ENCODE assay signal across 18 cellular contexts in genomic region chr22:32996276-32996675, GRCh38.
"Had no signal": no experiment of that assay in that cellular context is flagged by ENCODE, and none has a peak within 500 bp of the region (broad histone marks: within the 10 kb centered on the region; RNA-seq: fewer than 3 reads in every experiment).

No MANE protein-coding gene starts in this region.

- H3K36me3 Mint-ChIP-seq: activated naive CD4-positive, alpha-beta T cell treated with anti-CD3 and anti-CD28 coated beads, Interleukin-2, amount 10 ng/mL, durations not matched to agents 7 days and 5 days; stimulated activated naive B cell treated with anti-CD40 and anti-IgM and Interleukin-4, amounts not matched to agents 10 μg/mL and 1 μg/mL and 100 μg/mL, for 72 hours had no signal

- H3K4me3 ChIP-seq: ascending aorta, thyroid gland, uterus had no signal

- H3K27ac Mint-ChIP-seq: activated CD4-positive, alpha-beta T cell treated with anti-CD3 and anti-CD28 coated beads, Interleukin-2, amount 10 ng/mL, durations not matched to agents 7 days and 5 days; activated CD8-positive, alpha-beta T cell treated with anti-CD3 and anti-CD28 coated beads, Interleukin-2, amount 10 ng/mL, durations not matched to agents 7 days and 5 days; activated naive CD4-positive, alpha-beta T cell treated with anti-CD3 and anti-CD28 coated beads, Interleukin-2, amount 10 ng/mL, durations not matched to agents 7 days and 5 days; activated naive CD8-positive, alpha-beta T cell treated with anti-CD3 and anti-CD28 coated beads, Interleukin-2, amount 50 U/mL, for 24 hours; nephron; stimulated activated naive B cell treated with anti-CD40 and anti-IgM and Interleukin-4, amounts not matched to agents 10 μg/mL and 1 μg/mL and 100 μg/mL, for 72 hours had no signal

- H3K9me3 Mint-ChIP-seq: activated CD4-positive, alpha-beta T cell treated with anti-CD3 and anti-CD28 coated beads, Interleukin-2, amount 10 ng/mL, durations not matched to agents 7 days and 5 days; activated naive CD4-positive, alpha-beta T cell treated with anti-CD3 and anti-CD28 coated beads, Interleukin-2, amount 10 ng/mL, durations not matched to agents 7 days and 5 days; activated naive CD8-positive, alpha-beta T cell treated with anti-CD3 and anti-CD28 coated beads, Interleukin-2, amount 50 U/mL, for 24 hours; activated T-cell treated with anti-CD3 and anti-CD28 coated beads, Interleukin-2, amount 50 U/mL, for 4 hours; nephron; stimulated activated naive B cell treated with anti-CD40 and anti-IgM and Interleukin-4, amounts not matched to agents 10 μg/mL and 1 μg/mL and 100 μg/mL, for 72 hours had no signal

- DNase-seq: activated CD4-positive, alpha-beta T cell treated with anti-CD3 and anti-CD28 coated beads, Interleukin-2, amount 10 ng/mL, durations not matched to agents 7 days and 5 days; activated CD8-positive, alpha-beta T cell treated with anti-CD3 and anti-CD28 coated beads, Interleukin-2, amount 10 ng/mL, durations not matched to agents 7 days and 5 days; activated naive CD4-positive, alpha-beta T cell treated with anti-CD3 and anti-CD28 coated beads, Interleukin-2, amount 10 ng/mL, durations not matched to agents 7 days and 5 days; activated naive CD8-positive, alpha-beta T cell treated with anti-CD3 and anti-CD28 coated beads, Interleukin-2, amount 50 U/mL, for 24 hours; activated T-cell treated with anti-CD3 and anti-CD28 coated beads, Interleukin-2, amount 50 U/mL, for 4 hours; dermis blood vessel endothelial cell; effector memory CD4-positive, alpha-beta T cell; midbrain; posterior cingulate gyrus; stimulated activated naive B cell treated with anti-CD40 and anti-IgM and Interleukin-4, amounts not matched to agents 10 μg/mL and 1 μg/mL and 100 μg/mL, for 72 hours; T-helper 1 cell; T-helper 9 cell had no signal

- H3K4me3 Mint-ChIP-seq: activated CD4-positive, alpha-beta T cell treated with anti-CD3 and anti-CD28 coated beads, Interleukin-2, amount 10 ng/mL, durations not matched to agents 7 days and 5 days; activated CD8-positive, alpha-beta T cell treated with anti-CD3 and anti-CD28 coated beads, Interleukin-2, amount 10 ng/mL, durations not matched to agents 7 days and 5 days; activated naive CD4-positive, alpha-beta T cell treated with anti-CD3 and anti-CD28 coated beads, Interleukin-2, amount 10 ng/mL, durations not matched to agents 7 days and 5 days; activated naive CD8-positive, alpha-beta T cell treated with anti-CD3 and anti-CD28 coated beads, Interleukin-2, amount 50 U/mL, for 24 hours; activated T-cell treated with anti-CD3 and anti-CD28 coated beads, Interleukin-2, amount 50 U/mL, for 4 hours; nephron; stimulated activated naive B cell treated with anti-CD40 and anti-IgM and Interleukin-4, amounts not matched to agents 10 μg/mL and 1 μg/mL and 100 μg/mL, for 72 hours had no signal

- H3K27me3 Mint-ChIP-seq: activated CD4-positive, alpha-beta T cell treated with anti-CD3 and anti-CD28 coated beads, Interleukin-2, amount 10 ng/mL, durations not matched to agents 7 days and 5 days; activated naive CD8-positive, alpha-beta T cell treated with anti-CD3 and anti-CD28 coated beads, Interleukin-2, amount 50 U/mL, for 24 hours; stimulated activated naive B cell treated with anti-CD40 and anti-IgM and Interleukin-4, amounts not matched to agents 10 μg/mL and 1 μg/mL and 100 μg/mL, for 72 hours had no signal

- H3K27ac ChIP-seq: ascending aorta, thyroid gland, uterus had no signal

- H3K4me1 ChIP-seq: ascending aorta, uterus had no signal

- H3K27me3 ChIP-seq: ascending aorta, thyroid gland, uterus had no signal

- ATAC-seq: activated CD4-positive, CD25-positive, alpha-beta regulatory T cell treated with anti-CD3 and anti-CD28 coated beads, Interleukin-2, amount 50 U/mL, for 24 hours; activated CD8-positive, alpha-beta T cell treated with anti-CD3 and anti-CD28 coated beads, Interleukin-2, amount 10 ng/mL, durations not matched to agents 7 days and 5 days; activated naive CD8-positive, alpha-beta T cell treated with anti-CD3 and anti-CD28 coated beads, Interleukin-2, amount 50 U/mL, for 24 hours; activated T-cell treated with anti-CD3 and anti-CD28 coated beads, Interleukin-2, amount 50 U/mL, for 4 hours; left colon; stimulated activated naive B cell treated with anti-CD40 and anti-IgM and Interleukin-4, amounts not matched to agents 10 μg/mL and 1 μg/mL and 100 μg/mL, for 72 hours had no signal

- H3K36me3 ChIP-seq: ascending aorta, thyroid gland, uterus had no signal

- H3K4me1 Mint-ChIP-seq: activated CD4-positive, alpha-beta T cell treated with anti-CD3 and anti-CD28 coated beads, Interleukin-2, amount 10 ng/mL, durations not matched to agents 7 days and 5 days; activated naive CD4-positive, alpha-beta T cell treated with anti-CD3 and anti-CD28 coated beads, Interleukin-2, amount 10 ng/mL, durations not matched to agents 7 days and 5 days had no signal

- H3K9me3 ChIP-seq: ascending aorta, thyroid gland, uterus had no signal
